In the genomic region with DNA sequence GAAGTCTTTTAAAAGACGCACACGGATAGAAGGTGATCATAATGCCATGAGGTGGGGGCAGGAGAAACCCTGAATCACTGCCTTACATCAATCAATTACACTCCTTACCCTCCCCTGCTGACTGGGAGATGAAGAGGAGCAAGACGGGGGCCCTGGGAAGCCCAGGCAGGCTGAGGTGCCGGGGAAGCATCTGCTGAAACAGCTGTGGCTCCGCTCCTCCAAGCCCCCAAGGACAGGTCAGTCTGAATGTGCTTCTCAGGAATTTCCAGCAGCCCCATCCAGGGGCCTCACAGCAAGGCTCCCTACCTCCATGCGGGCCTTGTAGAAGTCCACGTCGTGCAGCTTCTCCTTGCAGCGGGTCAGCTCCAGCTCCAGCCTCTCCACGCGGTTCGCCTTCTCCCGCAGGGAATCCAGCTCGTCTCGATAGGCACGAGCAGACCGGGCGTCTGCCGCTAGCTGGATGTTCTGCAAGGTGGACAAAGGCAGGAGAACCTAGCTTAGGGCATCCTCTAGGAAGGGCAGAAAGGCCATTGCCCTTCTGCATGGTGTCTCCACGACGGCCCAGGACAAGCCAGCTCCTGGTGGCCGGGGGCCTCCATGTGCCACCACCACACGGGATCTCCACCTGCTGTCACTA, we compare ENCODE assay signal across 19 cellular contexts.
"Had no signal": no experiment of that assay in that cellular context is flagged by ENCODE, and none has a peak within 500 bp of the region (broad histone marks: within the 10 kb centered on the region; RNA-seq: fewer than 3 reads in every experiment).

No MANE protein-coding gene starts in this region.

- DNase-seq: colonic mucosa; dermis blood vessel endothelial cell; esophagus squamous epithelium; foreskin fibroblast; left ventricle myocardium inferior; lower lobe of right lung; nephron progenitor cell; posterior cingulate gyrus; stimulated activated CD4-positive, alpha-beta T cell treated with anti-CD3 and anti-CD28 coated beads, Interleukin-4, amount 100 ng/mL, for 24 hours; tibial artery; upper lobe of left lung; uterus had no signal

- H3K9me3 ChIP-seq: colonic mucosa, esophagus squamous epithelium, left ventricle myocardium inferior, lower lobe of right lung, neutrophil, tibial artery, upper lobe of left lung, uterus had no signal

- H3K9me3 Mint-ChIP-seq: memory B cell; mesothelial cell of epicardium; nephron progenitor cell; stimulated activated memory B cell treated with anti-CD40 and anti-IgM and Interleukin-4, amounts not matched to agents 10 μg/mL and 1 μg/mL and 100 μg/mL, for 72 hours; stimulated activated naive CD8-positive, alpha-beta T cell treated with anti-CD3 and anti-CD28 coated beads, Interleukin-15, Interleukin-2, amounts not matched to agents 100 ng/mL and 50 ng/mL, for 24 hours had no signal

- H3K27ac ChIP-seq: colonic mucosa, esophagus squamous epithelium, hepatocyte, left ventricle myocardium inferior, lower lobe of right lung, neutrophil, tibial artery, upper lobe of left lung, uterus had no signal

- H3K27me3 ChIP-seq: colonic mucosa, esophagus squamous epithelium, hepatocyte, neutrophil, upper lobe of left lung, uterus had no signal

- H3K4me3 Mint-ChIP-seq: memory B cell; mesothelial cell of epicardium; nephron progenitor cell; stimulated activated memory B cell treated with anti-CD40 and anti-IgM and Interleukin-4, amounts not matched to agents 10 μg/mL and 1 μg/mL and 100 μg/mL, for 72 hours; stimulated activated naive CD8-positive, alpha-beta T cell treated with anti-CD3 and anti-CD28 coated beads, Interleukin-15, Interleukin-2, amounts not matched to agents 100 ng/mL and 50 ng/mL, for 24 hours had no signal

- H3K27me3 Mint-ChIP-seq: memory B cell; stimulated activated memory B cell treated with anti-CD40 and anti-IgM and Interleukin-4, amounts not matched to agents 10 μg/mL and 1 μg/mL and 100 μg/mL, for 72 hours; stimulated activated naive CD8-positive, alpha-beta T cell treated with anti-CD3 and anti-CD28 coated beads, Interleukin-15, Interleukin-2, amounts not matched to agents 100 ng/mL and 50 ng/mL, for 24 hours had no signal

- H3K4me3 ChIP-seq: colonic mucosa, esophagus squamous epithelium, hepatocyte, left ventricle myocardium inferior, lower lobe of right lung, smooth muscle cell, tibial artery, upper lobe of left lung, uterus had no signal

- H3K36me3 ChIP-seq: left ventricle myocardium inferior, uterus had no signal

- H3K27ac Mint-ChIP-seq: memory B cell; mesothelial cell of epicardium; stimulated activated memory B cell treated with anti-CD40 and anti-IgM and Interleukin-4, amounts not matched to agents 10 μg/mL and 1 μg/mL and 100 μg/mL, for 72 hours; stimulated activated naive CD8-positive, alpha-beta T cell treated with anti-CD3 and anti-CD28 coated beads, Interleukin-15, Interleukin-2, amounts not matched to agents 100 ng/mL and 50 ng/mL, for 24 hours had no signal

- H3K4me1 ChIP-seq: uterus had no signal

- ATAC-seq: lower lobe of right lung; stimulated activated memory B cell treated with anti-CD40 and anti-IgM and Interleukin-4, amounts not matched to agents 10 μg/mL and 1 μg/mL and 100 μg/mL, for 72 hours had no signal
